8 cellular contexts compared by ENCODE assay signal in the genomic region with DNA sequence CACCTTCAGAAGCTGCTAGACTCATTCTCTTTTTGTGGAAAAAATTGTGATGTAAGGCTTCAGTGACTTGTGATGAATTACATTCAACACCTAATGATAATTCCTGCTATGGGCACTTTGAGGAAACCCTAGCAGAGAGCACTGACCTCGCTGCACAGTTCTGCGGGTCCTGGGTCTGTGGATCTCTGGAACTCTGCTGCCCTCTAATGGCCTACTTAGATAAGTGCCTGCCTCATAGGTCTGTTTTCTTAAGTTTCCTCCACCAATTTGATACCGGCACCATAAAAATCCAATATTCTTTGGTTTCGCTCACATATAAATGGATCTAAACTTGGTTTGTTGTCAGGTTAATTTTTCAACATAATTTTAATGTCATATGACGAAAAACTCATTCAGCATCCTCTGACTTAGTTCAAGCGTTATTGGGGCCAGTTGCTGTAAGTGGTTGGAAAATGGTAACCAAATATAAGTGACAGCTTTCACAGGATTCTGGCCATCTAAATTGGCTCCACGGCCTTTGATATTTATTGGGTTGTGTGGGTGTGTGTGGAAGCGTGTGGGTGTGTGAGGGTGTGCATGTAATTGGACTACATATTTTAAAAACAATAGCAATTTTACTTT. TPM values are rescaled to one million over a fixed set of nuclear protein-coding genes. Genes with fewer than 3 reads are reported as not detected.
DNase-seq lines count a peak whose midpoint lies in the region; ATAC-seq lines count a peak whose summit lies in the region.

No MANE protein-coding gene starts in this region.

- H3K4me1 Mint-ChIP-seq in activated naive CD4-positive, alpha-beta T cell treated with anti-CD3 and anti-CD28 coated beads for 36 hours (ENCODE audit: low read depth) = no peaks in the 10 kb centered on the region

- ATAC-seq in GM21576 (IDR thresholded peaks at IDR 0.05; ENCODE audit: unreplicated experiment) = peak; percentile 94

- H3K27me3 Mint-ChIP-seq in activated naive CD4-positive, alpha-beta T cell treated with anti-CD3 and anti-CD28 coated beads for 36 hours (ENCODE audit: low read depth) = peaks cover 13% of the 10 kb centered on the region

- DNase-seq in activated naive CD4-positive, alpha-beta T cell treated with anti-CD3 and anti-CD28 coated beads for 36 hours = peak; percentile 55
- no peak for DNase-seq in activated naive CD4-positive, alpha-beta T cell treated with Interleukin-2 at 50 U/mL for 16 hours
- DNase-seq in HPDE6-E6E7 (ENCODE audit: extremely low spot score) (peak; percentile 47), NCI-H748 (lab: John Stamatoyannopoulos, UW; ENCODE audit: unreplicated experiment) (peak; percentile 84), amniotic stem cell (lab: John Stamatoyannopoulos, UW) (peak; percentile 33), iPS-NIHi11 (ENCODE audit: low spot score) (peak; percentile 68)
- DNase-seq in stimulated activated CD4-positive, alpha-beta T cell treated with anti-CD3 and anti-CD28 coated beads, Interleukin-2, amount 100 ng/mL, for 48 hours = peak; percentile 20 to 30

- CTCF ChIA-PET in activated naive CD4-positive, alpha-beta T cell treated with anti-CD3 and anti-CD28 coated beads for 36 hours (lab: Charles Lee) = interaction anchor here (0.6 to 1.2 kb wide), 3 partner anchors 10 to 1528 kb away, joined by 3 to 4 read pairs (median 3); a partner anchor contains a TSS

- peaks cover under 1% of the 10 kb centered on the region for H3K9me3 Mint-ChIP-seq in activated naive CD4-positive, alpha-beta T cell treated with anti-CD3 and anti-CD28 coated beads for 36 hours

- H3K4me3 Mint-ChIP-seq in activated naive CD4-positive, alpha-beta T cell treated with anti-CD3 and anti-CD28 coated beads for 36 hours = no peak overlapping the region

- no peaks in the 10 kb centered on the region for H3K36me3 Mint-ChIP-seq in activated naive CD4-positive, alpha-beta T cell treated with anti-CD3 and anti-CD28 coated beads for 36 hours (ENCODE audit: low read depth)

- intact Hi-C loops in activated naive CD4-positive, alpha-beta T cell treated with anti-CD3 and anti-CD28 coated beads for 36 hours (cut with micrococcal nuclease) = loop anchor here (10.0 kb wide), 2 partner anchors 1131 to 1691 kb away; no protein-coding TSS in a partner anchor

- no peak overlapping the region for H3K27ac Mint-ChIP-seq in activated naive CD4-positive, alpha-beta T cell treated with anti-CD3 and anti-CD28 coated beads for 36 hours

RNA-seq across cellular contexts. Expression of a gene that starts 10.4 kb away (rescaled TPM):
- total RNA-seq in activated naive CD4-positive, alpha-beta T cell treated with anti-CD3 and anti-CD28 coated beads for 36 hours = not detected
